ENCODE assay signal across 1 cellular context in the genomic region with DNA sequence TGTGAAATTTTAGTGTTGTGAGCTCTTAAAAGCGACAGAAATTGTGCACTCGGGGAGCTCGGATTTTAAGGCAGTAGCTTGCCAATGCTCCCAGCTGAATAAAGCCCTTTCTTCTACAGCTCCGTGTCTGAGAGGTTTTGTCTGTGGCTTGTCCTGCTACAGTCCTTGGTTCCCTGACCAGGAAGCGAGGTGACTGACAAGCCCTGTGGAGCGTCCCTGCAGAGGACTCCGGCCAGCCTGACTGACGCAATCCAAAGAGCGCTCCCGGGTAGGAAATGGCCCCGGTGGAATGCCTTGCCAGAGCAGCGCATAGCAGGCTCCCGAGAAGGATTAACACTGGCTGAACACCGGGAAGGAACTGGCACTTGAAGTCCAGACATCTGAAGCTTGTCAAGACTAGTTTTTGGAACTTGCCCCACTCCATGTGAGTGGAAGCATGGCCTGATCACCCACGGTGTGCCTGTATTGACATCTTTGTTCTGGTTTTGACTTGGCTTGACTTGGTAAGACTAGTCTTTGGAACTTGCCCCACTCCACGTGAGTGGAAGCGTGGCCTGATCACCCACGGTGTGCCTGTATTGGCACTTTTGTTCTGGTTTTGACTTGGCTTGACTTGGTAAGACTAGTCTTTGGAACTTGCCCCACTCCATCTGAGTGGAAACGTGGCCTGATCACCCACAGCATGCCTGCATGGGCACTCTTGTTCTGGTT.
TF ChIP-seq lines count a peak whose summit lies in the region.

No MANE protein-coding gene starts in this region.

TF ChIP-seq in liver, 16 proteins besides CTCF, POLR2A, EP300 and RAD21 (continued from another document):
- TF ChIP-seq, protein P1, sequence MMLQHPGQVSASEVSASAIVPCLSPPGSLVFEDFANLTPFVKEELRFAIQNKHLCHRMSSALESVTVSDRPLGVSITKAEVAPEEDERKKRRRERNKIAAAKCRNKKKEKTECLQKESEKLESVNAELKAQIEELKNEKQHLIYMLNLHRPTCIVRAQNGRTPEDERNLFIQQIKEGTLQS (IDR thresholded peaks at IDR 0.05) = peak; percentile 69
- TF ChIP-seq GABPA (IDR thresholded peaks at IDR 0.05 in 1 of 2, conservative IDR thresholded peaks at IDR 0.05 in 1 of 2) = peak in 1 of 2 donors; percentile 14
- peak; percentile 68 for TF ChIP-seq TAF1 (conservative IDR thresholded peaks at IDR 0.05)
- peak in 1 of 2 donors; percentile 21 for TF ChIP-seq HNF4A (conservative IDR thresholded peaks at IDR 0.05)
